ENCODE assay signal across 2 cellular contexts in the genomic region with DNA sequence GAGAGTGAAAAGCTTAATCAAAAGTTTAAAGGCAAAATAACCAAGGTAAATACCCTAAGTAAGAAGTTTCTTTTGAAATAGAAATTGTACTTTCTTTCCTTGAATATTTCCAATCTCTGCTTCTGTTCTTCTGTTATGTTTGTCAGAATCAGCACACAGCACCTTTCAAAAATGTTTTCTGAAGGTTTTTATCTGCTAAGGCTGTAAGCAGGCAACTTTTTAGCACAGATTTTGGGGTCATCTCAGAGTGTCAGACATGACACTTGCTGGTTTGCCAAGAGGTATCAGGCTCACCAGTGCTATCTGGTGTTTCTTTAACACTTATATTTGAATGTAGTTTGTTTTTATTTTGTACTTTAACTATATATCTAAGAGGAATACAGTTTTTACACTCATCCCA.
A peak's percentile ranks its signal among the peaks of the same experiment; 100 is the strongest.
TF ChIP-seq lines count a peak whose summit lies in the region.

No MANE protein-coding gene starts in this region.

TF ChIP-seq in HCT116, 20 proteins besides CTCF, POLR2A, EP300 and RAD21:
- TF ChIP-seq SRF (IDR thresholded peaks at IDR 0.05; ENCODE audit: low read depth) = no peak

TF ChIP-seq in K562, 482 proteins besides CTCF, POLR2A, EP300 and RAD21:
- TF ChIP-seq NFIC (IDR thresholded peaks at IDR 0.05) = peak; percentile 43
- TF ChIP-seq HDAC1 (IDR thresholded peaks at IDR 0.05) = peak in 1 of 2 experiments; percentile 79; a peak in 2 of 4 replicates
- TF ChIP-seq CBFA2T3 (IDR thresholded peaks at IDR 0.05) = peak; percentile 84
- TF ChIP-seq CBFB (CRISPR knock-in tag; IDR thresholded peaks at IDR 0.05) = no peak
- no peak for TF ChIP-seq STAT5B (CRISPR knock-in tag; IDR thresholded peaks at IDR 0.05)
- TF ChIP-seq ARID1B (IDR thresholded peaks at IDR 0.05) = peak; percentile 59
- peak; percentile 69 for TF ChIP-seq CBFA2T2 (conservative IDR thresholded peaks at IDR 0.05)
- TF ChIP-seq RCOR1 (IDR thresholded peaks at IDR 0.05; ENCODE audit: borderline replicate concordance in 1 of 2, low read depth in 2 of 2, low read length in 2 of 2) = peak; percentile 51 to 86; a peak in 3 of 4 replicates
- TF ChIP-seq MBD2 (IDR thresholded peaks at IDR 0.05; ENCODE audit: borderline replicate concordance, low read depth) = no peak
- TF ChIP-seq KLF10 (CRISPR knock-in tag; IDR thresholded peaks at IDR 0.05) = no peak
- 0 out of 2 replicates have a peak, but pooled peaks have one; percentile 27 for TF ChIP-seq STAT5A (IDR thresholded peaks at IDR 0.05; ENCODE audit: borderline replicate concordance, low read length)
- TF ChIP-seq KDM1A (IDR thresholded peaks at IDR 0.05) = peak; percentile 93 to 96
- peak; percentile 66; the same call in 1 of the 2 replicates for TF ChIP-seq HDAC2 (IDR thresholded peaks at IDR 0.05)
- TF ChIP-seq MTA2 (IDR thresholded peaks at IDR 0.05; ENCODE audit: low read depth) = 0 out of 2 replicates have a peak, but pooled peaks have one; percentile 29
- peak; percentile 73 for TF ChIP-seq TAL1 (IDR thresholded peaks at IDR 0.05)
- TF ChIP-seq TCF3 (CRISPR knock-in tag; IDR thresholded peaks at IDR 0.05) = peak; percentile 55
- peak; percentile 57 for TF ChIP-seq NCOR1 (IDR thresholded peaks at IDR 0.05)
- peak; percentile 60; the same call in 1 of the 2 replicates for TF ChIP-seq TEAD4 (IDR thresholded peaks at IDR 0.05; ENCODE audit: low read length)
- TF ChIP-seq TEAD4 (CRISPR knock-in tag; IDR thresholded peaks at IDR 0.05; ENCODE audit: borderline replicate concordance) = no peak
TF ChIP-seq in K562: peak in this region for 14.
